ENCODE assay signal across 17 cellular contexts in genomic region chr20:40844285-40844684, GRCh38.
"Had no signal": no experiment of that assay in that cellular context is flagged by ENCODE, and none has a peak within 500 bp of the region (broad histone marks: within the 10 kb centered on the region; RNA-seq: fewer than 3 reads in every experiment).

No MANE protein-coding gene starts in this region.

- H3K4me1 ChIP-seq: foreskin keratinocyte, tibial artery, uterus had no signal

- H3K27me3 ChIP-seq: uterus had no signal

- DNase-seq: activated CD4-positive, CD25-positive, alpha-beta regulatory T cell treated with anti-CD3 and anti-CD28 coated beads, Interleukin-2, amount 50 U/mL, for 72 hours; activated naive CD4-positive, alpha-beta T cell treated with Interleukin-2 at 50 U/mL for 16 hours; anterior cingulate cortex; cerebellar nuclear complex; effector memory CD4-positive, alpha-beta T cell; foreskin keratinocyte; mesendoderm; posterior cingulate gyrus; right cardiac atrium; stimulated activated CD4-positive, alpha-beta T cell treated with anti-CD3 and anti-CD28 coated beads, Interleukin-15, amount 100 ng/mL, for 24 hours; stimulated activated CD4-positive, alpha-beta T cell treated with anti-CD3 and anti-CD28 coated beads, Interleukin-4, amount 100 ng/mL, for 24 hours; stimulated activated naive CD4-positive, alpha-beta T cell; tibial artery; uterus had no signal

- H3K9me3 ChIP-seq: uterus had no signal

- ATAC-seq: activated T-helper 17 cell treated with anti-CD3 and anti-CD28 coated beads, Interleukin-2, amount 50 U/mL, for 72 hours; foreskin keratinocyte; natural killer cell treated with Interleukin-12 subunit alpha and Interleukin-12 subunit beta and Interleukin-15 and Interleukin-18, amount 100 ng/mL, for 72 hours; right cardiac atrium had no signal

- H3K27ac ChIP-seq: foreskin keratinocyte, skin epidermis, tibial artery, uterus had no signal

- H3K4me3 ChIP-seq: skin epidermis, tibial artery, uterus had no signal

- H3K36me3 ChIP-seq: tibial artery, uterus had no signal
